In the genomic region with DNA sequence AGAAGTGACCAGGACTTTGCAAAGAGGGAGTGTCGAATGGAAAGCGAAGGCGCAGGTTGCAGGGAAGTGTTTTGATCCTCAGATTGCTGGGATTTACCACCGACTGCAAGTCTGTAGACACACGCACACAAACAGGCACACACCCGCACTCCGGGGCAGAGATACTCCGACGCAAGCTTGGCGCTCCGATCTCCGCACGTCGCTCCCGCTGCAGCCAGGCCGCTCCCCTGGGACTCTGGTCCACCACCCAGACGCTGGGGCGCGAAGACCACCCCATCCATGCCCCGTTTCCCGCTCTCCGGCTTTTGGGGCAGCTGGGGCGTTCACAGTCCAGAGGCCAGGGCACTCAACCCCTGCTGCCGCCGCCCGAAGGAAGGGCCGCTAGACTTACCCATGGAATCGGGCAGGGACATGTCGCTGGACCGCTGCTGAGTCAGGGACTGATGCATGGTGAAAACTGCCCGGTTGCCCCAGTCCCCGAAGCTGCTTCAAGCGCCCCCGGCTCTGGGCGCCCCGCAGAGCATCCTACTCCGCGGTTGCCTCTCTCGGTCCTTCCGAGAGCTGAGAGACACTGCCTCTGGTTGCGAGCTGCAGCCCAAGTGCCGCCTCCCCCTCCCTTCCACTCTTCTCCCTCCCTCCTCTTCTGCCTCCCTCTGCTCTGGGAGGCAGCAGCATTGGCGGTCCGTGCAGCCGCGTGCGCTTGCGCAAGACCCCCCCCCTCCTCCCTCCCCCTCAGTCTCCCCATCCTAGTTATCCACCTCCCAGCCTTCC, we compare ENCODE assay signal across 9 cellular contexts. TPM values are rescaled to one million over a fixed set of nuclear protein-coding genes. Genes with fewer than 3 reads are reported as not detected.
A peak's percentile ranks its signal among the peaks of the same experiment; 100 is the strongest.
DNase-seq lines count a peak whose midpoint lies in the region; ATAC-seq, FAIRE-seq and TF ChIP-seq lines count a peak whose summit lies in the region.
"Had no signal": no experiment of that assay in that cellular context is flagged by ENCODE, and none has a peak within 500 bp of the region (broad histone marks: within the 10 kb centered on the region; RNA-seq: fewer than 3 reads in every experiment).

Gene TMEM255A (minus strand): TSS at position 601 of the 771 bp plus-strand sequence. CDS start 152 bp downstream, at position 449.

- H3K9ac ChIP-seq in SU-DHL-6 (ENCODE audit: low read length) = peak within 1 kb of the TSS; percentile 60

- no peaks in the 10 kb centered on the region for H3K27me3 ChIP-seq in SU-DHL-6 (ENCODE audit: low read length)
- peaks cover 66% of the 10 kb centered on the region for H3K27me3 ChIP-seq in osteoblast (ENCODE audit: insufficient read depth, low read length)

- no peaks in the 10 kb centered on the region for H4K20me1 ChIP-seq in SU-DHL-6 (ENCODE audit: low read depth, low read length)
- no peaks in the 10 kb centered on the region for H4K20me1 ChIP-seq in osteoblast (ENCODE audit: insufficient read depth, low read length)

- H3K79me2 ChIP-seq in SU-DHL-6 (ENCODE audit: insufficient read depth, low read length) = no peaks in the 10 kb centered on the region
- no peaks in the 10 kb centered on the region for H3K79me2 ChIP-seq in osteoblast (ENCODE audit: insufficient read depth, low read length)

- DNase-seq in stimulated activated CD4-positive, alpha-beta T cell treated with anti-CD3 and anti-CD28 coated beads, Interleukin-4, amount 100 ng/mL, for 1 hour = peak; percentile 1
- DNase-seq in stimulated activated CD4-positive, alpha-beta T cell treated with anti-CD3 and anti-CD28 coated beads, Interleukin-2, amount 100 ng/mL, for 24 hours = no peak
- DNase-seq in foreskin fibroblast (peak in 1 of 2 donors; percentile 25), osteoblast (ENCODE audit: insufficient read length, low spot score, missing footprints) (peak; percentile 81), NCI-H2171 (lab: John Stamatoyannopoulos, UW) (no peak), RCC 7860 (ENCODE audit: low spot score) (no peak)

- no peaks in the 10 kb centered on the region for H3K9me2 ChIP-seq in SU-DHL-6 (replicated peaks; ENCODE audit: insufficient read depth, low read length)

- H3K9me3 ChIP-seq in SU-DHL-6 (ENCODE audit: insufficient read depth, low read length) = no peaks in the 10 kb centered on the region
- H3K9me3 ChIP-seq in osteoblast (ENCODE audit: low read depth, low read length) = no peaks in the 10 kb centered on the region

- FAIRE-seq in RCC 7860 (lab: Jason Lieb, UNC) = no peak
- FAIRE-seq: endometrium had no signal

- peaks cover 6% of the 10 kb centered on the region for H3K4me1 ChIP-seq in osteoblast (ENCODE audit: insufficient read depth, low read length)

- H3K4me3 ChIP-seq in SU-DHL-6 (ENCODE audit: insufficient read depth, low read length, poor library complexity, severe bottlenecking) (peak within 1 kb of the TSS; percentile 63), foreskin fibroblast (ENCODE audit: low read depth in 1 of 2, low read length in 2 of 2) (peak within 1 kb of the TSS; percentile 5 to 14), osteoblast (ENCODE audit: insufficient read depth, low read length) (peak within 1 kb of the TSS; percentile 43)

- H3K4me2 ChIP-seq in SU-DHL-6 (ENCODE audit: low read depth, low read length, poor library complexity, severe bottlenecking) = peak within 1 kb of the TSS; percentile 91
- peak within 1 kb of the TSS; percentile 67 for H3K4me2 ChIP-seq in osteoblast (ENCODE audit: insufficient read depth, low read length)

- TF ChIP-seq CTCF in SU-DHL-6 (IDR thresholded peaks at IDR 0.05; ENCODE audit: insufficient read depth, low read length, poor library complexity, severe bottlenecking) (no peak), foreskin fibroblast (IDR thresholded peaks at IDR 0.05; ENCODE audit: low read depth, low read length) (no peak), osteoblast (IDR thresholded peaks at IDR 0.05; ENCODE audit: extremely low read depth, low read depth, low read length) (no peak)

- H2AFZ ChIP-seq in SU-DHL-6 (ENCODE audit: low read depth, low read length, severe bottlenecking) = peak within 1 kb of the TSS; percentile 82
- H2AFZ ChIP-seq in osteoblast (ENCODE audit: low read length) = no peak within 1 kb of the TSS

- H3F3A ChIP-seq in SU-DHL-6 (ENCODE audit: insufficient read depth) = no peaks in the 10 kb centered on the region

- H3K27ac ChIP-seq in SU-DHL-6 (ENCODE audit: low read depth, low read length) (no peak within 1 kb of the TSS), osteoblast (ENCODE audit: low read depth, low read length) (no peak within 1 kb of the TSS)

- ATAC-seq in GM18909 (IDR thresholded peaks at IDR 0.05; ENCODE audit: poor library complexity, unreplicated experiment) = no peak

- H3K36me3 ChIP-seq in SU-DHL-6 (ENCODE audit: low read length) (no peaks in the 10 kb centered on the region), osteoblast (ENCODE audit: insufficient read depth, low read length) (no peaks in the 10 kb centered on the region)

RNA-seq across cellular contexts. Expression of gene TMEM255A, which starts in this region (rescaled TPM):
- under 0.01 and 0.29 TPM in 2 replicates for total RNA-seq in osteoblast

Comparison
In these comparisons a context has a peak if more than half of its experiments do, and no peak if none do; other contexts are left out.
1. Peak in DNase-seq, H3K4me3 ChIP-seq and H3K4me2 ChIP-seq in osteoblast; RNA of the gene not detected or under 1 TPM.
2. H3K4me3 ChIP-seq: peak in every context shown above with its lines; median percentile 63 in SU-DHL-6; 43 in osteoblast; 10 in foreskin fibroblast.